21 cellular contexts compared by ENCODE assay signal in the genomic region with DNA sequence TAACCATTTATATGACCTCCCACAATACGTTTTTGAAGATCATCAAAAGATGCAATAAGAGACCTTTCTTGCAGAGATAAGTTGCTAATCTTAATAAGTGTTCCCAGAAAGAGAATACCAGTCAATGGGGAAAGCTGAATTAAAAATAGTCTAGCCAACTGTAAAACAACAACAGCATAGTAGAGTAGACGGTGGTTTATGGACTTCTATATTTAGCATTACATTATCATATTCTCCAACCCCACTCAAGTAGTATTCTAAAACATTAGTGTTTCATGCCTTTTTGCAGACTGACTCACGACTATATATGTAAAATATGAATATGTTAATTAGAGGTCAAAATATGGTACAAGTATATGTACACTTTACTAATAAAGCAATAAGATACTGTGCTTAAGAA.
"Had no signal": no experiment of that assay in that cellular context is flagged by ENCODE, and none has a peak within 500 bp of the region (broad histone marks: within the 10 kb centered on the region; RNA-seq: fewer than 3 reads in every experiment).

No MANE protein-coding gene starts in this region.

- H3K27me3 Mint-ChIP-seq: activated B cell treated with CpG ODN at 0.5 μM for 24 hours; activated CD4-positive, alpha-beta memory T cell treated with anti-CD3 and anti-CD28 coated beads, Interleukin-2, amount 10 ng/mL, durations not matched to agents 7 days and 5 days; activated CD4-positive, alpha-beta T cell treated with anti-CD3 and anti-CD28 coated beads for 36 hours had no signal

- ATAC-seq: activated CD4-positive, alpha-beta T cell treated with anti-CD3 and anti-CD28 coated beads for 36 hours; K562 had no signal

- H3K9me3 ChIP-seq: adrenal gland had no signal

- H3K9me3 Mint-ChIP-seq: activated B cell treated with CpG ODN at 0.5 μM for 24 hours; activated CD4-positive, alpha-beta memory T cell treated with anti-CD3 and anti-CD28 coated beads, Interleukin-2, amount 10 ng/mL, durations not matched to agents 7 days and 5 days; T-helper 1 cell treated with Interleukin-12 subunit alpha and Interleukin-12 subunit beta and Interleukin-4 antibody, amounts not matched to agents 30 μg/mL and 1 μg/mL, for 36 hours had no signal

- H3K4me3 Mint-ChIP-seq: activated B cell treated with CpG ODN at 0.5 μM for 24 hours; activated CD4-positive, alpha-beta memory T cell treated with anti-CD3 and anti-CD28 coated beads, Interleukin-2, amount 10 ng/mL, durations not matched to agents 7 days and 5 days; activated CD4-positive, alpha-beta T cell treated with anti-CD3 and anti-CD28 coated beads for 36 hours; T-helper 1 cell treated with Interleukin-12 subunit alpha and Interleukin-12 subunit beta and Interleukin-4 antibody, amounts not matched to agents 30 μg/mL and 1 μg/mL, for 36 hours had no signal

- H3K27ac Mint-ChIP-seq: activated B cell treated with CpG ODN at 0.5 μM for 24 hours; activated CD4-positive, alpha-beta memory T cell treated with anti-CD3 and anti-CD28 coated beads, Interleukin-2, amount 10 ng/mL, durations not matched to agents 7 days and 5 days; activated CD4-positive, alpha-beta T cell treated with anti-CD3 and anti-CD28 coated beads for 36 hours; T-helper 1 cell treated with Interleukin-12 subunit alpha and Interleukin-12 subunit beta and Interleukin-4 antibody, amounts not matched to agents 30 μg/mL and 1 μg/mL, for 36 hours had no signal

- H2AFZ ChIP-seq: PC-9 had no signal

- H3K27me3 ChIP-seq: adrenal gland had no signal

- H3K4me2 ChIP-seq: PC-9 had no signal

- DNase-seq: activated B cell treated with CpG ODN at 0.5 μM for 24 hours; activated CD4-positive, alpha-beta memory T cell treated with anti-CD3 and anti-CD28 coated beads, Interleukin-2, amount 10 ng/mL, durations not matched to agents 7 days and 5 days; activated CD4-positive, alpha-beta T cell treated with anti-CD3 and anti-CD28 coated beads for 36 hours; activated CD4-positive, alpha-beta T cell treated with anti-CD3 and anti-CD28 coated beads, Interleukin-2, amount 50 U/mL, for 1 hour; activated naive CD4-positive, alpha-beta T cell treated with anti-CD3 and anti-CD28 coated beads, Interleukin-2, amount 50 U/mL, for 16 hours; activated T-cell treated with anti-CD3 and anti-CD28 coated beads for 4 hours; adrenal gland; anterior cingulate cortex; caudate nucleus; Karpas-422; MM.1S; NCI-H1105; NCI-H1436; NCI-H1694 treated with DMSO at 0.1 percent for 48 hours; NCI-H2029 treated with DMSO at 0.1 percent for 48 hours; NCI-H345; NCI-H510A treated with DMSO at 0.1 percent for 48 hours; PC-9; SHP77 treated with DMSO at 0.1 percent for 48 hours had no signal

- H3K27ac ChIP-seq: adrenal gland, PC-9 had no signal

- H3K36me3 ChIP-seq: adrenal gland had no signal

- H3K4me3 ChIP-seq: adrenal gland, K562, PC-9 had no signal
